In the genomic region with DNA sequence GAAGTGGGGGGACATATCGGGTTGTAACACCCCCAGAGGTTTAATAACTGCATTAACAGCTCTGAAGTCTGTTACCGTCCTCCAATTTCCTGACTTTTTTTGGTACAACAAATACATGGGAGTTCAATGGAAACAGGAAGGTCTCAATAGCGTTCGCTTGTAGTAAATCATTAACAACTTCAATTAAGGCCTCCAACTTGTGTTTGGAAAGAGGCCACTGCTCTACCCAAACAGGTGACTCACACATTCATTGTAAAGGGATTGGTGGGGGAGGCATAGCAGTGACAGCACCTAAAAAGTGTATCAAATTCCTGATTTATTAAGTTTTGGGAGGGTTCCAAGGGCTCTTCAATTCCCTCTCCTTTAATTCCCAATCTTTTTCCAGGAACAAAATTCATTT, we compare ENCODE assay signal across 20 cellular contexts.
"Had no signal": no experiment of that assay in that cellular context is flagged by ENCODE, and none has a peak within 500 bp of the region (broad histone marks: within the 10 kb centered on the region; RNA-seq: fewer than 3 reads in every experiment).

No MANE protein-coding gene starts in this region.

- H3K36me3 ChIP-seq: heart right ventricle, neutrophil, thyroid gland, upper lobe of left lung, uterus had no signal

- H3K27ac ChIP-seq: heart right ventricle, neutrophil, psoas muscle, thyroid gland, upper lobe of left lung, uterus had no signal

- ATAC-seq: esophagus mucosa; heart right ventricle; left cardiac atrium; naive thymus-derived CD4-positive, alpha-beta T cell; psoas muscle; sciatic nerve had no signal

- H3K9me3 ChIP-seq: heart right ventricle, neutrophil, psoas muscle, thyroid gland, upper lobe of left lung, uterus had no signal

- H3K4me3 ChIP-seq: heart right ventricle, psoas muscle, thyroid gland, upper lobe of left lung, uterus had no signal

- FAIRE-seq: colon, frontal cortex, keratinocyte had no signal

- H3K27me3 ChIP-seq: heart right ventricle, neutrophil, thyroid gland, upper lobe of left lung, uterus had no signal

- H3K4me1 ChIP-seq: heart right ventricle, psoas muscle, thyroid gland, upper lobe of left lung, uterus had no signal

- DNase-seq: cerebellar nuclear complex; dermis blood vessel endothelial cell; heart right ventricle; hypothalamus; left cardiac atrium; mammary epithelial cell; naive thymus-derived CD4-positive, alpha-beta T cell; nephron progenitor cell; psoas muscle; stimulated activated CD4-positive, alpha-beta T cell treated with anti-CD3 and anti-CD28 coated beads, Interleukin-2, amount 100 ng/mL, for 24 hours; stimulated activated naive CD4-positive, alpha-beta T cell treated with Interleukin-2 at 50 U/mL for 16 hours; thyroid gland; upper lobe of left lung; uterus had no signal
